In the genomic region with DNA sequence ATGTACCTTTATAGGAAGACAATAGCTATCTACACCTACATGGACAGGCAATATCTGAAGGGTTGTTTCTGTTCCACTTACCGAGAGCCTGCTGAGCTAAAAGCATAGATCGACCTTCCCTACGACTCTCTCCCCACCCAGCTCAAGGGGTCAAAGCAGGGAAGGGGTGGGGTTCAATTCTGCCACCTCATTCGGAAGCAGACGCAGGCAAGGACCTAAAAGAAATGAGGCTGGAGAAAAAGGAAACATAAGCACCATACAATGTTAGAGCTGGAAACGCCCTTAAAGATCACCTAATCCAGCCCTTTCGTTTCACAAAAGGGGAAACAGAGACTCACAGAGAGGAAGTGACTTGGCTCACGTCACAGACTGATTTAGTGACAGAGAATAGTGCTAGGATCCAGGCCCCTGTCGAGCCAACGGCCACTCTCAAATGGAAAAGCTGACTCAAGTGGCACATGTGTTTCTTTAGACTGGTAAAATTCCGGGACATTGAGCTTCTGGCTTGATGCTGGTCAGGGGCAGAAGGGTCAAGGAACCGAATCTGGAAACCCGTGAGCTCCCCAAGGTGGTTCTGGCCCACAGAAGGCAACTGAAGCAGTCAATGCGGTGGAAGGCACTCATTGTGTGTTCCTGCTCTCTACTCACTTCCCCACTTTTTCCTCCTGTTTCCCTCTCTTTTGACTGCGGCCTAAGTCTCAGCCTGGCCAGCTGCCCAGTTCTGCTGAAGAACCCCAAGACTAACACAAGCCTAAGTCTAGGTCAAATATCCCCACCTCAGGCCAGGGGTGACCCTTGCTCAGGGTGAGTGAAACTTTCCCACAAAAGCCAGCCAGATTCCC, we compare ENCODE assay signal across 8 cellular contexts. TPM values are rescaled to one million over a fixed set of nuclear protein-coding genes. Genes with fewer than 3 reads are reported as not detected.
DNase-seq lines count a peak whose midpoint lies in the region; ATAC-seq and TF ChIP-seq lines count a peak whose summit lies in the region.

No MANE protein-coding gene starts in this region.

- peaks cover 50% of the 10 kb centered on the region for H3K36me3 Mint-ChIP-seq in activated naive CD8-positive, alpha-beta T cell treated with anti-CD3 and anti-CD28 coated beads for 36 hours
- H3K36me3 Mint-ChIP-seq in memory B cell: peaks cover 3% of the 10 kb centered on the region

- no peaks in the 10 kb centered on the region for H3K27me3 Mint-ChIP-seq in activated naive CD8-positive, alpha-beta T cell treated with anti-CD3 and anti-CD28 coated beads for 36 hours
- H3K27me3 Mint-ChIP-seq in memory B cell: no peaks in the 10 kb centered on the region

- WGBS in upper lobe of left lung, 2 donors: 21 to 42% methylated on average over 14 to 15 of the region's 15 CpGs

- H3K9me3 Mint-ChIP-seq in activated naive CD8-positive, alpha-beta T cell treated with anti-CD3 and anti-CD28 coated beads for 36 hours: no peaks in the 10 kb centered on the region
- no peaks in the 10 kb centered on the region for H3K9me3 Mint-ChIP-seq in memory B cell

- TF ChIP-seq CTCF in GM12875 (IDR thresholded peaks at IDR 0.05; ENCODE audit: borderline replicate concordance, insufficient read depth, low read depth, low read length): no peak
- no peak for TF ChIP-seq CTCF in upper lobe of left lung (IDR thresholded peaks at IDR 0.05)

- peak overlapping the region; percentile 44 for H3K4me3 ChIP-seq in GM12875 (ENCODE audit: low read depth, low read length)
- H3K4me3 ChIP-seq in upper lobe of left lung: no peak overlapping the region

- peaks cover 0 to 27% (median 7%) of the 10 kb centered on the region in 4 donors for H3K4me1 ChIP-seq in upper lobe of left lung

- H3K27ac ChIP-seq in upper lobe of left lung: peak overlapping the region; percentile 81 to 89 (median 86)

- H3K27me3 ChIP-seq in upper lobe of left lung: no peaks in the 10 kb centered on the region

- H3K36me3 ChIP-seq in upper lobe of left lung: no peaks in the 10 kb centered on the region

- peak overlapping the region; percentile 100 for H3K27ac Mint-ChIP-seq in activated naive CD8-positive, alpha-beta T cell treated with anti-CD3 and anti-CD28 coated beads for 36 hours
- peak overlapping the region; percentile 99 for H3K27ac Mint-ChIP-seq in memory B cell

- TF ChIP-seq EP300 in upper lobe of left lung (IDR thresholded peaks at IDR 0.05): no peak

- H3K4me3 Mint-ChIP-seq in activated naive CD8-positive, alpha-beta T cell treated with anti-CD3 and anti-CD28 coated beads for 36 hours: peak overlapping the region; percentile 94
- peak overlapping the region; percentile 88 for H3K4me3 Mint-ChIP-seq in memory B cell

- DNase-seq in NCI-H69 (lab: John Stamatoyannopoulos, UW): peak; percentile 86
- no peak for DNase-seq in activated naive CD8-positive, alpha-beta T cell treated with anti-CD3 and anti-CD28 coated beads for 36 hours
- DNase-seq in memory B cell (ENCODE audit: low spot score in 2 of 2): no peak
- DNase-seq in upper lobe of left lung: peak in 1 of 2 donors; percentile 65
- DNase-seq in NCI-H2196 treated with DMSO at 0.1 percent for 48 hours (lab: John Stamatoyannopoulos, UW; ENCODE audit: unreplicated experiment): no peak
- no peak for DNase-seq in HuH-7 (ENCODE audit: low spot score)

- no peaks in the 10 kb centered on the region for H3K9me3 ChIP-seq in upper lobe of left lung

- ATAC-seq in GM21723 (IDR thresholded peaks at IDR 0.05; ENCODE audit: unreplicated experiment): peak; percentile 42
- peak; percentile 78 for ATAC-seq in memory B cell (ENCODE audit: low read depth)
- peak; percentile 72 to 84 for ATAC-seq in upper lobe of left lung (ENCODE audit: low FRiP score in 2 of 2)

- TF ChIP-seq POLR2A in upper lobe of left lung (IDR thresholded peaks at IDR 0.05): peak in 1 of 4 donors; percentile 46

- H3K4me1 Mint-ChIP-seq in activated naive CD8-positive, alpha-beta T cell treated with anti-CD3 and anti-CD28 coated beads for 36 hours: peaks cover 51% of the 10 kb centered on the region
- peaks cover 32% of the 10 kb centered on the region for H3K4me1 Mint-ChIP-seq in memory B cell

RNA-seq across cellular contexts. Expression of a gene that starts 7.5 kb away (rescaled TPM):
- total RNA-seq in activated naive CD8-positive, alpha-beta T cell treated with anti-CD3 and anti-CD28 coated beads for 36 hours: 100 to 1,000 TPM; 187 to 202 TPM
- 10 to 100 TPM; 12.3 to 27.2 (median 21.4) TPM for total RNA-seq in upper lobe of left lung

Comparison
In these comparisons a context has a peak if more than half of its experiments do, and no peak if none do; other contexts are left out.
1. RNA of a gene that starts 7.5 kb away (total RNA-seq): 187 to 202 TPM in activated naive CD8-positive, alpha-beta T cell treated with anti-CD3 and anti-CD28 coated beads for 36 hours; 12.3 to 27.2 TPM in upper lobe of left lung; every median in the first group is over 4 times any median in the second.
2. Peak in every context shown above with its lines, with median percentiles within 50 percentile points of each other: ATAC-seq.